ENCODE assay signal across 24 cellular contexts in the genomic region with DNA sequence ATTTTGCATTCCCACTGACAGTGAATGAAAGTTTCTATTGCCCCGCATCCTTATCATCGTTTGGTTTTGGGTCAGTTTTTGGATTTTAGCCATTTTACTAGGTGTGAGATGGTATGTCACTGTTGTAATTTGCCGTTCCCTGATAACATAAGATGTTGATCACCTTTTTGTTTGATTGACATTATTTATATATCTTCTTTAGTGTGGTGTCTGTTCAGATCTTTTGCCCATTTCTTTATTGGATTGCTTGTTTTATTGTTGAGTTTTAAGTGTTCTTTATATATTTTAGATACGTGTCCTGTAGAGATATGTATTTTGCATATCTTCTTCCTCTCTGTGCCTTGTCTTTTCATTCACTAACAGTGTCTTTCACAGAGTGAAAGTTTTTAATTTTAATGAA.
"Had no signal": no experiment of that assay in that cellular context is flagged by ENCODE, and none has a peak within 500 bp of the region (broad histone marks: within the 10 kb centered on the region; RNA-seq: fewer than 3 reads in every experiment).

No MANE protein-coding gene starts in this region.

- DNase-seq: stimulated activated CD4-positive, alpha-beta T cell treated with anti-CD3 and anti-CD28 coated beads, Interleukin-2, amount 100 ng/mL, for 48 hours; stimulated activated CD4-positive, alpha-beta T cell treated with anti-CD3 and anti-CD28 coated beads, Interleukin-4, amount 100 ng/mL, for 1 hour; stimulated activated CD4-positive, alpha-beta T cell treated with anti-CD3 and anti-CD28 coated beads, Interleukin-4, amount 100 ng/mL, for 24 hours; stimulated activated CD4-positive, alpha-beta T cell treated with anti-CD3 and anti-CD28 coated beads, Interleukin-4, amount 100 ng/mL, for 4 hours; stimulated activated CD8-positive, alpha-beta memory T cell treated with anti-CD3 and anti-CD28 coated beads, Interleukin-4, amount 100 ng/mL, for 48 hours; stimulated activated naive B cell treated with anti-CD40 and anti-IgM and Interleukin-4, amounts not matched to agents 10 μg/mL and 1 μg/mL and 100 μg/mL, for 72 hours; stimulated activated naive CD4-positive, alpha-beta T cell; stimulated activated naive CD4-positive, alpha-beta T cell treated with Interleukin-2 at 50 U/mL for 16 hours; stimulated activated naive CD8-positive, alpha-beta T cell treated with anti-CD3 and anti-CD28 coated beads, Interleukin-15, amount 100 ng/mL, for 72 hours; stimulated activated naive CD8-positive, alpha-beta T cell treated with anti-CD3 and anti-CD28 coated beads, Interleukin-15, Interleukin-2, amounts not matched to agents 100 U/mL and 50 U/mL, for 24 hours; stomach; substantia nigra; testis; thyroid gland; tibial artery; transverse colon; trophoblast cell; upper lobe of left lung; upper lobe of right lung; uterus had no signal

- H3K27me3 Mint-ChIP-seq: stimulated activated memory B cell treated with anti-CD40 and anti-IgM and Interleukin-4, amounts not matched to agents 10 μg/mL and 1 μg/mL and 100 μg/mL, for 72 hours; stimulated activated naive B cell treated with anti-CD40 and anti-IgM and Interleukin-4, amounts not matched to agents 10 μg/mL and 1 μg/mL and 100 μg/mL, for 72 hours; stimulated activated naive CD8-positive, alpha-beta T cell treated with anti-CD3 and anti-CD28 coated beads, Interleukin-15, amount 100 ng/mL, for 72 hours; stimulated activated naive CD8-positive, alpha-beta T cell treated with anti-CD3 and anti-CD28 coated beads, Interleukin-15, Interleukin-2, amounts not matched to agents 100 ng/mL and 50 ng/mL, for 24 hours; type B pancreatic cell had no signal

- H3K27ac Mint-ChIP-seq: stimulated activated effector memory CD8-positive, alpha-beta T cell treated with anti-CD3 and anti-CD28 coated beads, Interleukin-12 subunit alpha, Interleukin-12 subunit beta, amount 100 ng/mL, for 72 hours; stimulated activated memory B cell treated with anti-CD40 and anti-IgM and Interleukin-4, amounts not matched to agents 10 μg/mL and 1 μg/mL and 100 μg/mL, for 72 hours; stimulated activated naive B cell treated with anti-CD40 and anti-IgM and Interleukin-4, amounts not matched to agents 10 μg/mL and 1 μg/mL and 100 μg/mL, for 72 hours; stimulated activated naive CD8-positive, alpha-beta T cell treated with anti-CD3 and anti-CD28 coated beads, Interleukin-15, amount 100 ng/mL, for 72 hours; stimulated activated naive CD8-positive, alpha-beta T cell treated with anti-CD3 and anti-CD28 coated beads, Interleukin-15, Interleukin-2, amounts not matched to agents 100 ng/mL and 50 ng/mL, for 24 hours; type B pancreatic cell had no signal

- H3K4me3 Mint-ChIP-seq: stimulated activated effector memory CD8-positive, alpha-beta T cell treated with anti-CD3 and anti-CD28 coated beads, Interleukin-12 subunit alpha, Interleukin-12 subunit beta, amount 100 ng/mL, for 72 hours; stimulated activated memory B cell treated with anti-CD40 and anti-IgM and Interleukin-4, amounts not matched to agents 10 μg/mL and 1 μg/mL and 100 μg/mL, for 72 hours; stimulated activated naive B cell treated with anti-CD40 and anti-IgM and Interleukin-4, amounts not matched to agents 10 μg/mL and 1 μg/mL and 100 μg/mL, for 72 hours; stimulated activated naive CD8-positive, alpha-beta T cell treated with anti-CD3 and anti-CD28 coated beads, Interleukin-15, amount 100 ng/mL, for 72 hours; stimulated activated naive CD8-positive, alpha-beta T cell treated with anti-CD3 and anti-CD28 coated beads, Interleukin-15, Interleukin-2, amounts not matched to agents 100 ng/mL and 50 ng/mL, for 24 hours; type B pancreatic cell had no signal

- ATAC-seq: stimulated activated effector memory CD8-positive, alpha-beta T cell treated with anti-CD3 and anti-CD28 coated beads, Interleukin-12 subunit alpha, Interleukin-12 subunit beta, amount 100 ng/mL, for 72 hours; stimulated activated memory B cell treated with anti-CD40 and anti-IgM and Interleukin-4, amounts not matched to agents 10 μg/mL and 1 μg/mL and 100 μg/mL, for 72 hours; stimulated activated naive B cell treated with anti-CD40 and anti-IgM and Interleukin-4, amounts not matched to agents 10 μg/mL and 1 μg/mL and 100 μg/mL, for 72 hours; stimulated activated naive CD8-positive, alpha-beta T cell treated with anti-CD3 and anti-CD28 coated beads, Interleukin-15, amount 100 ng/mL, for 72 hours; stimulated activated naive CD8-positive, alpha-beta T cell treated with anti-CD3 and anti-CD28 coated beads, Interleukin-15, Interleukin-2, amounts not matched to agents 100 U/mL and 50 U/mL, for 24 hours; upper lobe of right lung had no signal
